In genomic region chr5:95956900-95957293, GRCh38 we compare ENCODE assay signal across 20 cellular contexts. TPM values are rescaled to one million over a fixed set of nuclear protein-coding genes. Genes with fewer than 3 reads are reported as not detected.
DNase-seq lines count a peak whose midpoint lies in the region; ATAC-seq, FAIRE-seq and TF ChIP-seq lines count a peak whose summit lies in the region.
"Had no signal": no experiment of that assay in that cellular context is flagged by ENCODE, and none has a peak within 500 bp of the region (broad histone marks: within the 10 kb centered on the region; RNA-seq: fewer than 3 reads in every experiment).

No MANE protein-coding gene starts in this region.

- no peak for TF ChIP-seq CTCF in 22Rv1 (IDR thresholded peaks at IDR 0.05)
- TF ChIP-seq CTCF in KMS-11 (conservative IDR thresholded peaks at IDR 0.05; ENCODE audit: low read depth, low read length): no peak
- no peak for TF ChIP-seq CTCF in neutrophil (IDR thresholded peaks at IDR 0.05)
- no peak for TF ChIP-seq CTCF in CD4-positive, alpha-beta T cell (IDR thresholded peaks at IDR 0.05)

- no peaks in the 10 kb centered on the region for H3K9me3 Mint-ChIP-seq in CD4-positive, alpha-beta T cell
- H3K9me3 Mint-ChIP-seq: stimulated activated memory B cell treated with anti-CD40 and anti-IgM and Interleukin-4, amounts not matched to agents 10 μg/mL and 1 μg/mL and 100 μg/mL, for 72 hours had no signal

- H2AFZ ChIP-seq in KMS-11 (ENCODE audit: low read depth): no peak overlapping the region
- H2AFZ ChIP-seq: parathyroid adenoma had no signal

- H3K27ac ChIP-seq in 22Rv1 (peak overlapping the region; percentile 85), KMS-11 (no peak overlapping the region), neutrophil (peak overlapping the region; percentile 42)
- H3K27ac ChIP-seq in CD4-positive, alpha-beta T cell (ENCODE audit: low read depth, low read length): no peak overlapping the region
- H3K27ac ChIP-seq: parathyroid adenoma, SJCRH30, uterus had no signal

- no peak for DNase-seq in CD4-positive, alpha-beta T cell
- DNase-seq in urothelium cell line (ENCODE audit: low spot score): no peak
- DNase-seq: activated CD4-positive, alpha-beta T cell treated with anti-CD3 and anti-CD28 coated beads for 36 hours; activated naive CD4-positive, alpha-beta T cell treated with Interleukin-2 at 50 U/mL for 16 hours; dermis blood vessel endothelial cell; esophagus squamous epithelium; hippocampal formation; NCI-H187; SJCRH30; T1000; uterus had no signal

- 0 out of 2 replicates have a peak, but pooled peaks cover 3% of the 10 kb centered on the region for H3K36me3 ChIP-seq in KMS-11 (ENCODE audit: insufficient read depth)
- H3K36me3 ChIP-seq in endocrine pancreas (ENCODE audit: control insufficient read depth, insufficient read depth, low read length): peaks cover 20% of the 10 kb centered on the region
- H3K36me3 ChIP-seq in neutrophil: no peaks in the 10 kb centered on the region
- H3K36me3 ChIP-seq: esophagus squamous epithelium, SJCRH30, uterus had no signal

- no peak for FAIRE-seq in urothelium cell line (lab: Jason Lieb, UNC)
- FAIRE-seq: GM12891 had no signal

- H3K27me3 ChIP-seq in KMS-11 (ENCODE audit: insufficient read depth, low read depth) (no peaks in the 10 kb centered on the region), endocrine pancreas (ENCODE audit: control insufficient read depth, insufficient read depth, low read length) (no peaks in the 10 kb centered on the region), neutrophil (no peaks in the 10 kb centered on the region)
- no peaks in the 10 kb centered on the region for H3K27me3 ChIP-seq in CD4-positive, alpha-beta T cell (ENCODE audit: control insufficient read depth, insufficient read depth, low read length)
- H3K27me3 ChIP-seq: esophagus squamous epithelium, SJCRH30, uterus had no signal

- H3K4me1 ChIP-seq in KMS-11 (ENCODE audit: low read depth, poor library complexity, severe bottlenecking) (peaks cover 66% of the 10 kb centered on the region), endocrine pancreas (ENCODE audit: control insufficient read depth, insufficient read depth, low read length) (peaks cover 17% of the 10 kb centered on the region), neutrophil (ENCODE audit: control insufficient read depth in 1 of 2, insufficient read depth in 1 of 2, low read depth in 1 of 2, low read length in 1 of 2) (peaks cover 57 to 63% of the 10 kb centered on the region in 2 experiments)
- H3K4me1 ChIP-seq: uterus had no signal

- no peak for ATAC-seq in CD4-positive, alpha-beta T cell (ENCODE audit: poor library complexity)
- ATAC-seq in HG02981 (IDR thresholded peaks at IDR 0.05; ENCODE audit: unreplicated experiment): no peak
- ATAC-seq in GM18858 (IDR thresholded peaks at IDR 0.05; ENCODE audit: unreplicated experiment): no peak
- ATAC-seq: activated CD4-positive, alpha-beta T cell treated with anti-CD3 and anti-CD28 coated beads for 36 hours; stimulated activated memory B cell treated with anti-CD40 and anti-IgM and Interleukin-4, amounts not matched to agents 10 μg/mL and 1 μg/mL and 100 μg/mL, for 72 hours had no signal

- peak overlapping the region; percentile 91 for H3K4me2 ChIP-seq in KMS-11

- CTCF ChIA-PET in CD4-positive, alpha-beta T cell (lab: Charles Lee): no interaction called here

- no peaks in the 10 kb centered on the region for H3K27me3 Mint-ChIP-seq in CD4-positive, alpha-beta T cell
- H3K27me3 Mint-ChIP-seq: activated CD4-positive, alpha-beta T cell treated with anti-CD3 and anti-CD28 coated beads for 36 hours; stimulated activated memory B cell treated with anti-CD40 and anti-IgM and Interleukin-4, amounts not matched to agents 10 μg/mL and 1 μg/mL and 100 μg/mL, for 72 hours had no signal

- H3K27ac Mint-ChIP-seq in CD4-positive, alpha-beta T cell: no peak overlapping the region
- H3K27ac Mint-ChIP-seq: activated CD4-positive, alpha-beta T cell treated with anti-CD3 and anti-CD28 coated beads for 36 hours; stimulated activated memory B cell treated with anti-CD40 and anti-IgM and Interleukin-4, amounts not matched to agents 10 μg/mL and 1 μg/mL and 100 μg/mL, for 72 hours had no signal

- peaks cover 36% of the 10 kb centered on the region for H3K4me1 Mint-ChIP-seq in CD4-positive, alpha-beta T cell (ENCODE audit: low read depth)

- H3K9ac ChIP-seq in KMS-11 (0 out of 2 replicates have a peak overlapping the region, but pooled peaks have one; percentile 2), endocrine pancreas (ENCODE audit: control insufficient read depth, insufficient read depth, low read length) (no peak overlapping the region)
- H3K9ac ChIP-seq: parathyroid adenoma had no signal

- H3K79me2 ChIP-seq in KMS-11 (ENCODE audit: insufficient read depth, low read depth): peaks cover 93% of the 10 kb centered on the region

- intact Hi-C loops in CD4-positive, alpha-beta T cell (cut with DNase I, micrococcal nuclease): loop anchor here (5.0 kb wide), 2 partner anchors 40 to 85 kb away; no protein-coding TSS in a partner anchor

- H3K36me3 Mint-ChIP-seq in CD4-positive, alpha-beta T cell (ENCODE audit: low read depth): peaks cover 10% of the 10 kb centered on the region

- peaks cover 55% of the 10 kb centered on the region for H4K20me1 ChIP-seq in KMS-11 (ENCODE audit: insufficient read depth)

- H3K4me3 ChIP-seq in KMS-11 (IDR thresholded peaks at IDR 0.05; ENCODE audit: insufficient read depth, low read depth, low read length) (no peak overlapping the region), endocrine pancreas (ENCODE audit: control insufficient read depth, insufficient read depth, low read length) (peak overlapping the region; percentile 99), neutrophil (ENCODE audit: low read depth in 1 of 2, low read length in 1 of 2) (no peak overlapping the region)
- H3K4me3 ChIP-seq: SJCRH30, uterus had no signal

- H3K4me3 Mint-ChIP-seq in CD4-positive, alpha-beta T cell: no peak overlapping the region
- H3K4me3 Mint-ChIP-seq: activated CD4-positive, alpha-beta T cell treated with anti-CD3 and anti-CD28 coated beads for 36 hours; stimulated activated memory B cell treated with anti-CD40 and anti-IgM and Interleukin-4, amounts not matched to agents 10 μg/mL and 1 μg/mL and 100 μg/mL, for 72 hours had no signal

- no peaks in the 10 kb centered on the region for H3K9me3 ChIP-seq in endocrine pancreas (ENCODE audit: control insufficient read depth, low read length)
- H3K9me3 ChIP-seq in neutrophil: no peaks in the 10 kb centered on the region
- H3K9me3 ChIP-seq in CD4-positive, alpha-beta T cell (ENCODE audit: control insufficient read depth, low read length): no peaks in the 10 kb centered on the region
- H3K9me3 ChIP-seq: esophagus squamous epithelium, SJCRH30, uterus had no signal

- POLR2A ChIA-PET in CD4-positive, alpha-beta T cell (lab: Charles Lee): no interaction called here

RNA-seq across cellular contexts. Expression of gene ELL2, which starts 4.8 kb away (rescaled TPM):
- 10 to 100 TPM; 93.5 to 98.1 TPM for total RNA-seq in CD4-positive, alpha-beta T cell

Comparison
In these comparisons a context has a peak if more than half of its experiments do, and no peak if none do; other contexts are left out.
1. H3K27ac ChIP-seq: peak in 22Rv1 (single experiment) and neutrophil (single experiment); none in KMS-11 (single experiment) and CD4-positive, alpha-beta T cell (single experiment).